Comparison of ENCODE assay signal across 20 cellular contexts in genomic region chr6:89402776-89403175, GRCh38.
A peak's percentile ranks its signal among the peaks of the same experiment; 100 is the strongest.
DNase-seq lines count a peak whose midpoint lies in the region; ATAC-seq and TF ChIP-seq lines count a peak whose summit lies in the region.
"Had no signal": no experiment of that assay in that cellular context is flagged by ENCODE, and none has a peak within 500 bp of the region (broad histone marks: within the 10 kb centered on the region; RNA-seq: fewer than 3 reads in every experiment).

No MANE protein-coding gene starts in this region.

- H3K27me3 ChIP-seq in neutrophil, result no peaks in the 10 kb centered on the region

- no peaks in the 10 kb centered on the region for H3K9me3 Mint-ChIP-seq in stimulated activated naive CD8-positive, alpha-beta T cell treated with anti-CD3 and anti-CD28 coated beads, Interleukin-15, amount 100 ng/mL, for 72 hours
- no peaks in the 10 kb centered on the region for H3K9me3 Mint-ChIP-seq in stimulated activated effector memory CD8-positive, alpha-beta T cell treated with anti-CD3 and anti-CD28 coated beads, Interleukin-12 subunit alpha, Interleukin-12 subunit beta, amount 100 ng/mL, for 72 hours
- H3K9me3 Mint-ChIP-seq in effector memory CD8-positive, alpha-beta T cell, result no peaks in the 10 kb centered on the region
- H3K9me3 Mint-ChIP-seq: GM23338, HFFc6 had no signal

- no peaks in the 10 kb centered on the region for H3K36me3 Mint-ChIP-seq in stimulated activated effector memory CD8-positive, alpha-beta T cell treated with anti-CD3 and anti-CD28 coated beads, Interleukin-12 subunit alpha, Interleukin-12 subunit beta, amount 100 ng/mL, for 72 hours
- H3K36me3 Mint-ChIP-seq in effector memory CD8-positive, alpha-beta T cell (ENCODE audit: insufficient read depth), result peaks cover 4% of the 10 kb centered on the region
- H3K36me3 Mint-ChIP-seq: CD4-positive, alpha-beta memory T cell had no signal

- peak; percentile 67 for ATAC-seq in stimulated activated naive CD8-positive, alpha-beta T cell treated with anti-CD3 and anti-CD28 coated beads, Interleukin-15, Interleukin-2, amounts not matched to agents 100 U/mL and 50 U/mL, for 24 hours
- ATAC-seq in stimulated activated naive CD8-positive, alpha-beta T cell treated with anti-CD3 and anti-CD28 coated beads, Interleukin-15, amount 100 ng/mL, for 72 hours, result no peak
- ATAC-seq in stimulated activated effector memory CD8-positive, alpha-beta T cell treated with anti-CD3 and anti-CD28 coated beads, Interleukin-12 subunit alpha, Interleukin-12 subunit beta, amount 100 ng/mL, for 72 hours, result peak; percentile 70
- no peak for ATAC-seq in effector memory CD8-positive, alpha-beta T cell (replicated peaks)
- ATAC-seq: A549, GM23338, HCT116 had no signal

- peaks cover 4% of the 10 kb centered on the region for H3K4me1 Mint-ChIP-seq in stimulated activated naive CD8-positive, alpha-beta T cell treated with anti-CD3 and anti-CD28 coated beads, Interleukin-15, amount 100 ng/mL, for 72 hours
- peaks cover 12% of the 10 kb centered on the region for H3K4me1 Mint-ChIP-seq in stimulated activated effector memory CD8-positive, alpha-beta T cell treated with anti-CD3 and anti-CD28 coated beads, Interleukin-12 subunit alpha, Interleukin-12 subunit beta, amount 100 ng/mL, for 72 hours
- peaks cover 3% of the 10 kb centered on the region in 2 donors for H3K4me1 Mint-ChIP-seq in effector memory CD8-positive, alpha-beta T cell (ENCODE audit: low read depth in 2 of 2)

- TF ChIP-seq CTCF in neutrophil (IDR thresholded peaks at IDR 0.05), result no peak

- H3K27me3 Mint-ChIP-seq in stimulated activated naive CD8-positive, alpha-beta T cell treated with anti-CD3 and anti-CD28 coated beads, Interleukin-15, amount 100 ng/mL, for 72 hours, result no peaks in the 10 kb centered on the region
- peaks cover 5 to 9% of the 10 kb centered on the region in 2 donors for H3K27me3 Mint-ChIP-seq in effector memory CD8-positive, alpha-beta T cell
- H3K27me3 Mint-ChIP-seq: CD4-positive, alpha-beta memory T cell had no signal

- no peaks in the 10 kb centered on the region for H3K36me3 ChIP-seq in neutrophil

- peak; percentile 23 for DNase-seq in DMS53 (lab: John Stamatoyannopoulos, UW)
- DNase-seq in DMS53 treated with DMSO at 0.1 percent for 48 hours (lab: John Stamatoyannopoulos, UW; ENCODE audit: unreplicated experiment), result no peak
- no peak for DNase-seq in stimulated activated naive CD8-positive, alpha-beta T cell treated with anti-CD3 and anti-CD28 coated beads, Interleukin-15, Interleukin-2, amounts not matched to agents 100 U/mL and 50 U/mL, for 24 hours
- no peak for DNase-seq in stimulated activated naive CD8-positive, alpha-beta T cell treated with anti-CD3 and anti-CD28 coated beads, Interleukin-15, amount 100 ng/mL, for 72 hours
- no peak for DNase-seq in stimulated activated effector memory CD8-positive, alpha-beta T cell treated with anti-CD3 and anti-CD28 coated beads, Interleukin-12 subunit alpha, Interleukin-12 subunit beta, amount 100 ng/mL, for 72 hours (ENCODE audit: low spot score in 2 of 2)
- no peak for DNase-seq in effector memory CD8-positive, alpha-beta T cell
- DNase-seq in central memory CD4-positive, alpha-beta T cell, result no peak
- DNase-seq: AML-193; Calu3; CD4-positive, alpha-beta memory T cell; H7; HFFc6; IMR-90 had no signal

- no peak overlapping the region for H3K4me3 ChIP-seq in neutrophil (ENCODE audit: low read depth in 1 of 2, low read length in 1 of 2)
- H3K4me3 ChIP-seq: A549, GM23338 had no signal

- no peak overlapping the region for H3K27ac Mint-ChIP-seq in stimulated activated naive CD8-positive, alpha-beta T cell treated with anti-CD3 and anti-CD28 coated beads, Interleukin-15, amount 100 ng/mL, for 72 hours
- H3K27ac Mint-ChIP-seq in stimulated activated effector memory CD8-positive, alpha-beta T cell treated with anti-CD3 and anti-CD28 coated beads, Interleukin-12 subunit alpha, Interleukin-12 subunit beta, amount 100 ng/mL, for 72 hours, result no peak overlapping the region
- H3K27ac Mint-ChIP-seq in effector memory CD8-positive, alpha-beta T cell, result no peak overlapping the region
- H3K27ac Mint-ChIP-seq: CD4-positive, alpha-beta memory T cell; GM23338; HFFc6 had no signal

- H3K27ac ChIP-seq in neutrophil, result peak overlapping the region; percentile 78
- H3K27ac ChIP-seq: 22Rv1, A549, HL-60 had no signal

- H3K4me1 ChIP-seq in neutrophil (ENCODE audit: control insufficient read depth in 1 of 2, insufficient read depth in 1 of 2, low read depth in 1 of 2, low read length in 1 of 2), result peaks cover 90 to 99% of the 10 kb centered on the region in 2 experiments
- H3K4me1 ChIP-seq: A549 had no signal

- no peak overlapping the region for H3K4me3 Mint-ChIP-seq in stimulated activated naive CD8-positive, alpha-beta T cell treated with anti-CD3 and anti-CD28 coated beads, Interleukin-15, amount 100 ng/mL, for 72 hours
- H3K4me3 Mint-ChIP-seq in stimulated activated effector memory CD8-positive, alpha-beta T cell treated with anti-CD3 and anti-CD28 coated beads, Interleukin-12 subunit alpha, Interleukin-12 subunit beta, amount 100 ng/mL, for 72 hours, result no peak overlapping the region
- H3K4me3 Mint-ChIP-seq in effector memory CD8-positive, alpha-beta T cell, result no peak overlapping the region
- H3K4me3 Mint-ChIP-seq: CD14-positive monocyte; CD4-positive, alpha-beta memory T cell; GM23338; HFFc6 had no signal

- H3K9me3 ChIP-seq in neutrophil, result no peaks in the 10 kb centered on the region
- H3K9me3 ChIP-seq: A549 had no signal

Comparison
In these comparisons a context has a peak if more than half of its experiments do, and no peak if none do; other contexts are left out.
1. ATAC-seq: peak in stimulated activated naive CD8-positive, alpha-beta T cell treated with anti-CD3 and anti-CD28 coated beads, Interleukin-15, Interleukin-2, amounts not matched to agents 100 U/mL and 50 U/mL, for 24 hours (single experiment) and stimulated activated effector memory CD8-positive, alpha-beta T cell treated with anti-CD3 and anti-CD28 coated beads, Interleukin-12 subunit alpha, Interleukin-12 subunit beta, amount 100 ng/mL, for 72 hours (single experiment); none in stimulated activated naive CD8-positive, alpha-beta T cell treated with anti-CD3 and anti-CD28 coated beads, Interleukin-15, amount 100 ng/mL, for 72 hours (single experiment) and effector memory CD8-positive, alpha-beta T cell (single experiment).